ENCODE assay signal across 28 cellular contexts in genomic region chr7:21922605-21923004, GRCh38.
"Had no signal": no experiment of that assay in that cellular context is flagged by ENCODE, and none has a peak within 500 bp of the region (broad histone marks: within the 10 kb centered on the region; RNA-seq: fewer than 3 reads in every experiment).

No MANE protein-coding gene starts in this region.

- H3K4me1 Mint-ChIP-seq: stimulated activated effector memory CD8-positive, alpha-beta T cell treated with anti-CD3 and anti-CD28 coated beads, Interleukin-12 subunit alpha, Interleukin-12 subunit beta, amount 100 ng/mL, for 72 hours had no signal

- H3K27me3 Mint-ChIP-seq: stimulated activated naive CD8-positive, alpha-beta T cell treated with anti-CD3 and anti-CD28 coated beads, Interleukin-15, amount 100 ng/mL, for 72 hours had no signal

- H3K36me3 ChIP-seq: lower lobe of right lung, neutrophil, right atrium auricular region, right lobe of liver, uterus had no signal

- H3K4me1 ChIP-seq: lower lobe of right lung, parathyroid adenoma, right lobe of liver, tibial nerve, uterus had no signal

- H3K9me3 ChIP-seq: lower lobe of right lung, mucosa of descending colon, neutrophil, right atrium auricular region, right lobe of liver, uterus had no signal

- H3K36me3 Mint-ChIP-seq: stimulated activated effector memory CD8-positive, alpha-beta T cell treated with anti-CD3 and anti-CD28 coated beads, Interleukin-12 subunit alpha, Interleukin-12 subunit beta, amount 100 ng/mL, for 72 hours had no signal

- DNase-seq: hippocampal formation; kidney glomerular epithelial cell; left cardiac atrium; lower lobe of right lung; mammary epithelial cell; midbrain; mucosa of descending colon; naive thymus-derived CD8-positive, alpha-beta T cell; occipital lobe; right lobe of liver; stimulated activated CD4-positive, alpha-beta T cell treated with anti-CD3 and anti-CD28 coated beads, Interleukin-12 subunit alpha, Interleukin-12 subunit beta, amount 100 ng/mL, for 4 hours; stimulated activated CD4-positive, alpha-beta T cell treated with anti-CD3 and anti-CD28 coated beads, Interleukin-15, amount 100 ng/mL, for 24 hours; stimulated activated CD4-positive, alpha-beta T cell treated with anti-CD3 and anti-CD28 coated beads, Interleukin-2, amount 100 ng/mL, for 24 hours; stimulated activated CD4-positive, alpha-beta T cell treated with anti-CD3 and anti-CD28 coated beads, Interleukin-4, amount 100 ng/mL, for 1 hour; stimulated activated naive CD4-positive, alpha-beta T cell treated with Interleukin-2 at 50 U/mL for 16 hours; stimulated activated naive CD8-positive, alpha-beta T cell treated with anti-CD3 and anti-CD28 coated beads, Interleukin-15, amount 100 ng/mL, for 72 hours; substantia nigra; uterus had no signal

- H3K4me3 Mint-ChIP-seq: naive thymus-derived CD8-positive, alpha-beta T cell; nephron; neural crest cell; stimulated activated effector memory CD8-positive, alpha-beta T cell treated with anti-CD3 and anti-CD28 coated beads, Interleukin-12 subunit alpha, Interleukin-12 subunit beta, amount 100 ng/mL, for 72 hours; stimulated activated naive CD8-positive, alpha-beta T cell treated with anti-CD3 and anti-CD28 coated beads, Interleukin-15, amount 100 ng/mL, for 72 hours; type B pancreatic cell had no signal

- H3K27ac ChIP-seq: lower lobe of right lung, parathyroid adenoma, right lobe of liver, tibial nerve, uterus had no signal

- H3K27ac Mint-ChIP-seq: nephron; stimulated activated effector memory CD8-positive, alpha-beta T cell treated with anti-CD3 and anti-CD28 coated beads, Interleukin-12 subunit alpha, Interleukin-12 subunit beta, amount 100 ng/mL, for 72 hours; type B pancreatic cell had no signal

- H3K9me3 Mint-ChIP-seq: neural crest cell; stimulated activated effector memory CD8-positive, alpha-beta T cell treated with anti-CD3 and anti-CD28 coated beads, Interleukin-12 subunit alpha, Interleukin-12 subunit beta, amount 100 ng/mL, for 72 hours; type B pancreatic cell had no signal

- H3K4me3 ChIP-seq: lower lobe of right lung, mucosa of descending colon, right atrium auricular region, right lobe of liver, smooth muscle cell, tibial nerve, uterus had no signal

- H3K27me3 ChIP-seq: neutrophil, right atrium auricular region, right lobe of liver, tibial nerve, uterus had no signal

- ATAC-seq: left lobe of liver; lower lobe of right lung; mucosa of descending colon; naive thymus-derived CD8-positive, alpha-beta T cell; right lobe of liver; stimulated activated effector memory CD8-positive, alpha-beta T cell treated with anti-CD3 and anti-CD28 coated beads, Interleukin-12 subunit alpha, Interleukin-12 subunit beta, amount 100 ng/mL, for 72 hours; stimulated activated naive CD8-positive, alpha-beta T cell treated with anti-CD3 and anti-CD28 coated beads, Interleukin-15, amount 100 ng/mL, for 72 hours had no signal
